Comparison of ENCODE assay signal across 9 cellular contexts in the genomic region with DNA sequence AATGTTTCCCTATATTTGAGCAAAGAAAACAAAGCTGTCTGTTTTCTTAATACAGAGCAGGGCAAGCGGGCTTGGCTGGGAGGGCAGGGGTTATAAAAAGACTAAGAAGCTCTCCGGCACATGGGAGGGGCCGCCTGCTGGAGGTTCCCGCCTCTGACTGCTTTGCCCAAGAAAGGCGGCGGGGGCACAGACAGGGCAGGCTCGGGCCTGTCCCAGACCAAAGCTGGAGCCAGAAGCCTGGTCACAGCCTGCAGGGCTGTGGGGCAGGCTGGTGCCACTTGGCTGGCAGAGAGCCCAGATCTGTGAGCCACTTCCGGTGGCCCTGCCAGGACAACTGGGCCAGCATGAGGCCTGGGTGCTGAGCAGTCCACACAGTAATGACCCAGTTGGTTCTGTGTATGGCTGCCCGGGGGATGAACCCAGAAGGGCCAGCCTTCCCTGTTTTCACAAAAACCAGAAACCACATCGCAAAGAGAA.
DNase-seq lines count a peak whose midpoint lies in the region; ATAC-seq and TF ChIP-seq lines count a peak whose summit lies in the region.
"Had no signal": no experiment of that assay in that cellular context is flagged by ENCODE, and none has a peak within 500 bp of the region (broad histone marks: within the 10 kb centered on the region; RNA-seq: fewer than 3 reads in every experiment).

No MANE protein-coding gene starts in this region.

- H3K9me3 ChIP-seq in effector memory CD4-positive, alpha-beta T cell (ENCODE audit: control insufficient read depth, low read length) = no peaks in the 10 kb centered on the region

- no peaks in the 10 kb centered on the region for H3K27me3 ChIP-seq in effector memory CD4-positive, alpha-beta T cell (replicated peaks; ENCODE audit: control insufficient read depth, insufficient read depth, low read length, poor library complexity, severe bottlenecking)

- H3K27ac ChIP-seq in effector memory CD4-positive, alpha-beta T cell (ENCODE audit: insufficient read depth, low read length, poor library complexity, severe bottlenecking) = no peak overlapping the region

- peak overlapping the region; percentile 90 for H3K27ac Mint-ChIP-seq in progenitor cell of endocrine pancreas

- no peaks in the 10 kb centered on the region for H3K36me3 ChIP-seq in effector memory CD4-positive, alpha-beta T cell (ENCODE audit: control insufficient read depth, insufficient read depth, low read length)

- no peak overlapping the region for H3K4me3 Mint-ChIP-seq in progenitor cell of endocrine pancreas (ENCODE audit: low read depth)
- H3K4me3 Mint-ChIP-seq: natural killer cell treated with Interleukin-12 subunit alpha and Interleukin-12 subunit beta and Interleukin-15 and Interleukin-18, amount 100 ng/mL, for 72 hours had no signal

- no peaks in the 10 kb centered on the region for H3K27me3 Mint-ChIP-seq in progenitor cell of endocrine pancreas
- H3K27me3 Mint-ChIP-seq: natural killer cell treated with Interleukin-12 subunit alpha and Interleukin-12 subunit beta and Interleukin-15 and Interleukin-18, amount 100 ng/mL, for 72 hours had no signal

- ATAC-seq in left ventricle myocardium superior = peak; percentile 96
- ATAC-seq in HG03139 (IDR thresholded peaks at IDR 0.05; ENCODE audit: unreplicated experiment) = no peak

- TF ChIP-seq CTCF in progenitor cell of endocrine pancreas (IDR thresholded peaks at IDR 0.05; ENCODE audit: unreplicated experiment) = no peak

- intact Hi-C loops in left ventricle myocardium superior (cut with micrococcal nuclease) = no loop called here

- peaks cover 2% of the 10 kb centered on the region for H3K9me3 Mint-ChIP-seq in progenitor cell of endocrine pancreas (ENCODE audit: low read depth)
- H3K9me3 Mint-ChIP-seq: natural killer cell treated with Interleukin-12 subunit alpha and Interleukin-12 subunit beta and Interleukin-15 and Interleukin-18, amount 100 ng/mL, for 72 hours had no signal

- H3K4me1 Mint-ChIP-seq in progenitor cell of endocrine pancreas (ENCODE audit: low read depth) = peaks cover 17% of the 10 kb centered on the region

- H3K4me1 ChIP-seq in effector memory CD4-positive, alpha-beta T cell (ENCODE audit: control insufficient read depth, insufficient read depth, low read length, poor library complexity, severe bottlenecking) = peaks cover 5% of the 10 kb centered on the region

- DNase-seq in AG08396 (ENCODE audit: low spot score) = peak; percentile 79
- peak; percentile 92 for DNase-seq in H4 (ENCODE audit: low spot score)
- DNase-seq in NCI-H460 (ENCODE audit: extremely low read depth, low read depth) = peak; percentile 69
- DNase-seq in amygdala (lab: John Stamatoyannopoulos, UW) = peak; percentile 23 to 95 (median 86)
- DNase-seq in left ventricle myocardium superior = peak; percentile 94
- no peak for DNase-seq in progenitor cell of endocrine pancreas (ENCODE audit: low spot score, unreplicated experiment)
- no peak for DNase-seq in effector memory CD4-positive, alpha-beta T cell

- no peaks in the 10 kb centered on the region for H3K36me3 Mint-ChIP-seq in progenitor cell of endocrine pancreas (ENCODE audit: insufficient read depth)
- H3K36me3 Mint-ChIP-seq: natural killer cell treated with Interleukin-12 subunit alpha and Interleukin-12 subunit beta and Interleukin-15 and Interleukin-18, amount 100 ng/mL, for 72 hours had no signal

- no peak overlapping the region for H3K4me3 ChIP-seq in effector memory CD4-positive, alpha-beta T cell (ENCODE audit: insufficient read depth, low read depth, low read length, poor library complexity, severe bottlenecking)

Comparison
In these comparisons a context has a peak if more than half of its experiments do, and no peak if none do; other contexts are left out.
1. DNase-seq: peak in AG08396 (single experiment), H4 (single experiment), NCI-H460 (single experiment), amygdala (56 of 56) and left ventricle myocardium superior (single experiment); none in progenitor cell of endocrine pancreas (single experiment) and effector memory CD4-positive, alpha-beta T cell (0 of 3).